Comparison of ENCODE assay signal across 9 cellular contexts in genomic region chr1:8408151-8408839, GRCh38.
DNase-seq lines count a peak whose midpoint lies in the region; ATAC-seq and TF ChIP-seq lines count a peak whose summit lies in the region.
"Had no signal": no experiment of that assay in that cellular context is flagged by ENCODE, and none has a peak within 500 bp of the region (broad histone marks: within the 10 kb centered on the region; RNA-seq: fewer than 3 reads in every experiment).

No MANE protein-coding gene starts in this region.

- H3K27ac ChIP-seq in cingulate gyrus (ENCODE audit: low read depth, low read length) (peak overlapping the region; percentile 80), mesodermal cell (ENCODE audit: low read depth, low read length, severe bottlenecking) (peak overlapping the region; percentile 60), upper lobe of right lung (peak overlapping the region; percentile 82)

- no peaks in the 10 kb centered on the region for H3K27me3 Mint-ChIP-seq in activated naive CD4-positive, alpha-beta T cell treated with anti-CD3 and anti-CD28 coated beads for 36 hours (ENCODE audit: low read depth)

- H3K4me1 ChIP-seq in mesodermal cell (ENCODE audit: control insufficient read depth, insufficient read depth, low read length, poor library complexity, severe bottlenecking): peaks cover 3% of the 10 kb centered on the region
- H3K4me1 ChIP-seq in upper lobe of right lung: peaks cover 70% of the 10 kb centered on the region

- TF ChIP-seq CTCF in upper lobe of right lung (IDR thresholded peaks at IDR 0.05): no peak

- peaks cover 13% of the 10 kb centered on the region for H3K36me3 Mint-ChIP-seq in activated naive CD4-positive, alpha-beta T cell treated with anti-CD3 and anti-CD28 coated beads for 36 hours (ENCODE audit: low read depth)

- H3K9me3 ChIP-seq in mesodermal cell (ENCODE audit: control insufficient read depth, low read length) (no peaks in the 10 kb centered on the region), upper lobe of right lung (no peaks in the 10 kb centered on the region)

- peaks cover 70% of the 10 kb centered on the region for H3K4me1 Mint-ChIP-seq in activated naive CD4-positive, alpha-beta T cell treated with anti-CD3 and anti-CD28 coated beads for 36 hours (ENCODE audit: low read depth)

- no peaks in the 10 kb centered on the region for H3K9me3 Mint-ChIP-seq in activated naive CD4-positive, alpha-beta T cell treated with anti-CD3 and anti-CD28 coated beads for 36 hours

- CTCF ChIA-PET in activated naive CD4-positive, alpha-beta T cell treated with anti-CD3 and anti-CD28 coated beads for 36 hours (lab: Charles Lee): interaction anchor here (0.8 to 6.0 kb wide), 14 partner anchors 10 to 441 kb away, joined by 3 to 39 read pairs (median 4); no protein-coding TSS in a partner anchor

- DNase-seq in activated naive CD4-positive, alpha-beta T cell treated with anti-CD3 and anti-CD28 coated beads for 36 hours: no peak
- no peak for DNase-seq in activated naive CD4-positive, alpha-beta T cell treated with Interleukin-2 at 50 U/mL for 16 hours
- no peak for DNase-seq in upper lobe of right lung
- no peak for DNase-seq in GOT3 (lab: John Stamatoyannopoulos, UW)
- no peak for DNase-seq in central memory CD4-positive, alpha-beta T cell
- DNase-seq: DND-41 had no signal

- WGBS in mesodermal cell (ENCODE audit: insufficient coverage in 2 of 2), 2 experiments: 55 to 59% methylated on average over 3 to 4 of the region's 9 CpGs

- H3K27ac Mint-ChIP-seq in activated naive CD4-positive, alpha-beta T cell treated with anti-CD3 and anti-CD28 coated beads for 36 hours: peak overlapping the region; percentile 67

- ATAC-seq in upper lobe of right lung (peak; percentile 62), HG02571 (IDR thresholded peaks at IDR 0.05; ENCODE audit: unreplicated experiment) (no peak)

- peak overlapping the region; percentile 47 for H3K4me3 Mint-ChIP-seq in activated naive CD4-positive, alpha-beta T cell treated with anti-CD3 and anti-CD28 coated beads for 36 hours

- H3K36me3 ChIP-seq in mesodermal cell (ENCODE audit: control insufficient read depth, insufficient read depth, low read length) (peaks cover 80% of the 10 kb centered on the region), upper lobe of right lung (peaks cover 32% of the 10 kb centered on the region)

- no peaks in the 10 kb centered on the region for H3K27me3 ChIP-seq in upper lobe of right lung

- H3K4me3 ChIP-seq in mesodermal cell (ENCODE audit: extremely low read depth, insufficient read depth, low read length, poor library complexity, severe bottlenecking) (no peak overlapping the region), upper lobe of right lung (no peak overlapping the region)

- intact Hi-C loops in activated naive CD4-positive, alpha-beta T cell treated with anti-CD3 and anti-CD28 coated beads for 36 hours (cut with micrococcal nuclease): loop anchor here (2.0 kb wide), 1 partner anchor 17 kb away; no protein-coding TSS in a partner anchor
- intact Hi-C loops in upper lobe of right lung (cut with DNase I): loop anchor here (10.0 kb wide), 1 partner anchor 53 kb away; no protein-coding TSS in a partner anchor
